In the genomic region with DNA sequence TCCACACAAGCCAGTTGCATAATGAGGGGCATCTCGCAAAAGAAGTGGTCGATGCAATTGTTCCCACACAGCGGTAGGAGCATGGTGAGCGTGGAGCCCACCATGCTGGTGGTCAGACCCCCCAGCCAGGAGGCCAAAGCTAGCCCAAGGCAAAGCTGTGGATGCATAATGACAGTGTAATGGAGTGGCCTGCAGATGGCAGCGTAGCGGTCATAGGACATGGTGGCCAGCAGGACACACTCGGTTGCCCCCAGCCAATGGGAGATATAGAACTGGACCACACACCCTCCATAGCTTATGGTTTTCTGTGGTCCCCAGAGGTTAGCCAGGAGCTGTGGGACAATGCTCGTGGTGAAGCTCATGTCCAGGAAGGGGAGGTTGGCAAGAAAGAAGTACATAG, we compare ENCODE assay signal across 1 cellular context.
TF ChIP-seq lines count a peak whose summit lies in the region.

No MANE protein-coding gene starts in this region.

TF ChIP-seq in H1, 55 proteins besides CTCF, POLR2A, EP300 and RAD21:
- TF ChIP-seq SIN3A (conservative IDR thresholded peaks at IDR 0.05 in 1 of 2, IDR thresholded peaks at IDR 0.05 in 1 of 2; ENCODE audit: low read depth in 1 of 2, low read length in 2 of 2) (no peak), TAF1 (IDR thresholded peaks at IDR 0.05; ENCODE audit: low read depth, low read length) (no peak), BCL11A (IDR thresholded peaks at IDR 0.05; ENCODE audit: low read depth in 2 of 2, low read length in 2 of 2) (no peak), ATF3 (IDR thresholded peaks at IDR 0.05; ENCODE audit: insufficient read depth, low read depth, low read length) (no peak), CHD7 (IDR thresholded peaks at IDR 0.05; ENCODE audit: insufficient replicate concordance, low read length) (no peak), SP2 (IDR thresholded peaks at IDR 0.05; ENCODE audit: low read length) (no peak), ASH2L (IDR thresholded peaks at IDR 0.05; ENCODE audit: low read length) (no peak), BRCA1 (IDR thresholded peaks at IDR 0.05; ENCODE audit: low read depth, low read length) (no peak), SP1 (IDR thresholded peaks at IDR 0.05; ENCODE audit: low read depth, low read length) (no peak), TBP (IDR thresholded peaks at IDR 0.05; ENCODE audit: low read depth, low read length) (no peak), YY1 (IDR thresholded peaks at IDR 0.05; ENCODE audit: low read depth, low read length) (no peak)
- TF ChIP-seq, protein P1, sequence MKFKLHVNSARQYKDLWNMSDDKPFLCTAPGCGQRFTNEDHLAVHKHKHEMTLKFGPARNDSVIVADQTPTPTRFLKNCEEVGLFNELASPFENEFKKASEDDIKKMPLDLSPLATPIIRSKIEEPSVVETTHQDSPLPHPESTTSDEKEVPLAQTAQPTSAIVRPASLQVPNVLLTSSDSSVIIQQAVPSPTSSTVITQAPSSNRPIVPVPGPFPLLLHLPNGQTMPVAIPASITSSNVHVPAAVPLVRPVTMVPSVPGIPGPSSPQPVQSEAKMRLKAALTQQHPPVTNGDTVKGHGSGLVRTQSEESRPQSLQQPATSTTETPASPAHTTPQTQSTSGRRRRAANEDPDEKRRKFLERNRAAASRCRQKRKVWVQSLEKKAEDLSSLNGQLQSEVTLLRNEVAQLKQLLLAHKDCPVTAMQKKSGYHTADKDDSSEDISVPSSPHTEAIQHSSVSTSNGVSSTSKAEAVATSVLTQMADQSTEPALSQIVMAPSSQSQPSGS (IDR thresholded peaks at IDR 0.05; ENCODE audit: low read length): no peak
